Comparison of ENCODE assay signal across 2 cellular contexts in genomic region chr17:66781135-66781534, GRCh38.
TF ChIP-seq lines count a peak whose summit lies in the region.

No MANE protein-coding gene starts in this region.

TF ChIP-seq in IMR-90, 13 proteins besides CTCF, POLR2A, EP300 and RAD21 (continued from another document):
- no peak for TF ChIP-seq USF2 (IDR thresholded peaks at IDR 0.05; ENCODE audit: low read depth, low read length)
- TF ChIP-seq MXI1 (IDR thresholded peaks at IDR 0.05; ENCODE audit: borderline replicate concordance, low read depth, low read length): no peak
- no peak for TF ChIP-seq SMC3 (IDR thresholded peaks at IDR 0.05; ENCODE audit: low read depth, low read length)
- TF ChIP-seq RFX5 (IDR thresholded peaks at IDR 0.05; ENCODE audit: low read depth, low read length): no peak
- TF ChIP-seq BHLHE40 (IDR thresholded peaks at IDR 0.05; ENCODE audit: low read depth, low read length): no peak
- TF ChIP-seq RCOR1 (IDR thresholded peaks at IDR 0.05; ENCODE audit: insufficient replicate concordance, low read length): no peak
- no peak for TF ChIP-seq MAFK (IDR thresholded peaks at IDR 0.05; ENCODE audit: low read depth, low read length)
- no peak for TF ChIP-seq NFE2L2 (IDR thresholded peaks at IDR 0.05; ENCODE audit: low read depth, low read length)
- TF ChIP-seq ELK1 (IDR thresholded peaks at IDR 0.05; ENCODE audit: borderline replicate concordance, low read depth, low read length): no peak
- no peak for TF ChIP-seq CEBPB (IDR thresholded peaks at IDR 0.05; ENCODE audit: low read depth, low read length)
- no peak for TF ChIP-seq MAZ (IDR thresholded peaks at IDR 0.05; ENCODE audit: borderline replicate concordance, low read depth, low read length)

TF ChIP-seq in WTC11, 78 proteins besides CTCF, POLR2A, EP300 and RAD21 (continued from another document):
- TF ChIP-seq NFYB (CRISPR knock-in tag; conservative IDR thresholded peaks at IDR 0.05; ENCODE audit: low read depth): peak; percentile 60
